In genomic region chr11:2707736-2708135, GRCh38 we compare ENCODE assay signal across 15 cellular contexts. TPM values are rescaled to one million over a fixed set of nuclear protein-coding genes. Genes with fewer than 3 reads are reported as not detected.
A peak's percentile ranks its signal among the peaks of the same experiment; 100 is the strongest.
DNase-seq lines count a peak whose midpoint lies in the region; ATAC-seq and TF ChIP-seq lines count a peak whose summit lies in the region.
"Had no signal": no experiment of that assay in that cellular context is flagged by ENCODE, and none has a peak within 500 bp of the region (broad histone marks: within the 10 kb centered on the region; RNA-seq: fewer than 3 reads in every experiment).

No MANE protein-coding gene starts in this region.

- TF ChIP-seq EP300 in suprapubic skin (IDR thresholded peaks at IDR 0.05), result no peak

- peak; percentile 77 for DNase-seq in chondrocyte (ENCODE audit: low spot score)
- DNase-seq in smooth muscle cell (lab: John Stamatoyannopoulos, UW; ENCODE audit: unreplicated experiment), result no peak
- DNase-seq in suprapubic skin (ENCODE audit: low spot score in 2 of 2), result no peak
- no peak for DNase-seq in activated T-cell treated with anti-CD3 and anti-CD28 coated beads, Interleukin-2, amount 50 U/mL, for 4 hours
- no peak for DNase-seq in G401 (ENCODE audit: low spot score)
- no peak for DNase-seq in germinal center (ENCODE audit: low spot score)
- DNase-seq: C1 segment of cervical spinal cord, GOT3, NCI-H1092, NCI-H2081 treated with DMSO at 0.1 percent for 48 hours, NCI-H510A treated with DMSO at 0.1 percent for 48 hours, NCI-H82, PC-3 had no signal

- no peaks in the 10 kb centered on the region for H3K27me3 ChIP-seq in BLaER1
- no peaks in the 10 kb centered on the region for H3K27me3 ChIP-seq in smooth muscle cell (ENCODE audit: low read depth)
- H3K27me3 ChIP-seq in suprapubic skin, result no peaks in the 10 kb centered on the region

- H3K4me1 ChIP-seq in BLaER1 (peaks cover 39% of the 10 kb centered on the region), smooth muscle cell (ENCODE audit: low read depth) (peaks cover 17% of the 10 kb centered on the region), suprapubic skin (peaks cover 5% of the 10 kb centered on the region)

- no peak for TF ChIP-seq POLR2A in suprapubic skin (IDR thresholded peaks at IDR 0.05)

- H3K27ac Mint-ChIP-seq in chondrocyte (ENCODE audit: unreplicated experiment) (no peak overlapping the region), nephron (peak overlapping the region; percentile 85 to 95 (median 86))

- in situ Hi-C loops in G401 (cut with HindIII; ENCODE audit: low sequenced_read_pairs), result no loop called here

- WGBS in smooth muscle cell (ENCODE audit: low lambda C conversion rate), result 94% methylated on average over 7 of the region's 7 CpGs
- WGBS in suprapubic skin, result 100% methylated on average over 1 of the region's 7 CpGs

- H3K36me3 Mint-ChIP-seq in chondrocyte (ENCODE audit: low read depth) (peaks cover 3% of the 10 kb centered on the region), nephron (ENCODE audit: low read depth) (no peaks in the 10 kb centered on the region)
- peaks cover 18% of the 10 kb centered on the region for H3K36me3 Mint-ChIP-seq in activated T-cell treated with anti-CD3 and anti-CD28 coated beads, Interleukin-2, amount 50 U/mL, for 4 hours (ENCODE audit: insufficient read depth)

- no peak overlapping the region for H3K27ac ChIP-seq in BLaER1
- peak overlapping the region; percentile 62 for H3K27ac ChIP-seq in smooth muscle cell (ENCODE audit: low read depth)
- H3K27ac ChIP-seq in suprapubic skin, result no peak overlapping the region

- no peaks in the 10 kb centered on the region for H3K79me2 ChIP-seq in smooth muscle cell (ENCODE audit: low read depth)

- H3K9me3 ChIP-seq in BLaER1, result peaks cover 16% of the 10 kb centered on the region
- H3K9me3 ChIP-seq in smooth muscle cell (replicated peaks; ENCODE audit: low read depth), result no peaks in the 10 kb centered on the region
- H3K9me3 ChIP-seq in suprapubic skin, result no peaks in the 10 kb centered on the region

- H3K4me2 ChIP-seq in BLaER1 (0 out of 2 replicates have a peak overlapping the region, but pooled peaks have one; percentile 4), smooth muscle cell (no peak overlapping the region)

- no peak for ATAC-seq in activated T-cell treated with anti-CD3 and anti-CD28 coated beads, Interleukin-2, amount 50 U/mL, for 4 hours
- ATAC-seq: PC-3 had no signal

- H3K4me1 Mint-ChIP-seq in chondrocyte (ENCODE audit: low read depth) (peaks cover 22% of the 10 kb centered on the region), nephron (peaks cover 87% of the 10 kb centered on the region)
- no peaks in the 10 kb centered on the region for H3K4me1 Mint-ChIP-seq in activated T-cell treated with anti-CD3 and anti-CD28 coated beads, Interleukin-2, amount 50 U/mL, for 4 hours (ENCODE audit: low read depth)

- no peaks in the 10 kb centered on the region for H3K36me3 ChIP-seq in BLaER1
- H3K36me3 ChIP-seq in smooth muscle cell (ENCODE audit: low read depth), result no peaks in the 10 kb centered on the region
- no peaks in the 10 kb centered on the region for H3K36me3 ChIP-seq in suprapubic skin

- TF ChIP-seq CTCF in chondrocyte (IDR thresholded peaks at IDR 0.05) (no peak), nephron (IDR thresholded peaks at IDR 0.05; ENCODE audit: unreplicated experiment in 3 of 3) (no peak), smooth muscle cell (IDR thresholded peaks at IDR 0.05; ENCODE audit: borderline replicate concordance, insufficient read depth, poor library complexity, severe bottlenecking) (no peak), suprapubic skin (IDR thresholded peaks at IDR 0.05) (no peak)

- no peaks in the 10 kb centered on the region for H4K20me1 ChIP-seq in BLaER1
- no peaks in the 10 kb centered on the region for H4K20me1 ChIP-seq in smooth muscle cell (ENCODE audit: low read depth)

- H3K9ac ChIP-seq in BLaER1, result no peak overlapping the region
- H3K9ac ChIP-seq in smooth muscle cell (ENCODE audit: low read depth), result no peak overlapping the region

- peaks cover 15% of the 10 kb centered on the region for H3K27me3 Mint-ChIP-seq in chondrocyte (ENCODE audit: low read depth)
- no peaks in the 10 kb centered on the region for H3K27me3 Mint-ChIP-seq in nephron (ENCODE audit: low read depth)
- H3K27me3 Mint-ChIP-seq in activated T-cell treated with anti-CD3 and anti-CD28 coated beads, Interleukin-2, amount 50 U/mL, for 4 hours (ENCODE audit: low read depth), result no peaks in the 10 kb centered on the region

- H2AFZ ChIP-seq in smooth muscle cell (ENCODE audit: low read depth), result no peak overlapping the region

- H3F3A ChIP-seq in smooth muscle cell (ENCODE audit: low read depth), result peaks cover 4% of the 10 kb centered on the region

- H3K4me3 Mint-ChIP-seq in chondrocyte (ENCODE audit: unreplicated experiment), result no peak overlapping the region
- no peak overlapping the region for H3K4me3 Mint-ChIP-seq in nephron
- H3K4me3 Mint-ChIP-seq in activated T-cell treated with anti-CD3 and anti-CD28 coated beads, Interleukin-2, amount 50 U/mL, for 4 hours, result no peak overlapping the region

- H3K4me3 ChIP-seq in BLaER1 (no peak overlapping the region), smooth muscle cell (no peak overlapping the region), suprapubic skin (no peak overlapping the region)

- H3K9me3 Mint-ChIP-seq in chondrocyte (ENCODE audit: low read depth) (peaks cover 14% of the 10 kb centered on the region), nephron (peaks cover 10% of the 10 kb centered on the region)
- H3K9me3 Mint-ChIP-seq in activated T-cell treated with anti-CD3 and anti-CD28 coated beads, Interleukin-2, amount 50 U/mL, for 4 hours, result peaks cover 15% of the 10 kb centered on the region

RNA-seq across cellular contexts. Expression of gene KCNQ1OT1, which starts 7.9 kb away (rescaled TPM):
- total RNA-seq in chondrocyte, result 2.5 to 8.5 TPM (median 2.7 TPM) in 3 replicates
- total RNA-seq in smooth muscle cell, result 9.8 and 12.3 TPM in 2 replicates
- 1.6 and 4.6 TPM in 2 replicates for polyA plus RNA-seq in smooth muscle cell
- total RNA-seq in suprapubic skin, result 1 to 10 TPM; 2.5 to 4.5 (median 3.1) TPM
- under 1 TPM; 0.18 to 0.20 (median 0.19) TPM for total RNA-seq in activated T-cell treated with anti-CD3 and anti-CD28 coated beads, Interleukin-2, amount 50 U/mL, for 4 hours
- 0.49 and 0.75 TPM in 2 replicates for total RNA-seq in G401 (2014; rRNA removed; shearing (Covaris generic))
